14 cellular contexts compared by ENCODE assay signal in the genomic region with DNA sequence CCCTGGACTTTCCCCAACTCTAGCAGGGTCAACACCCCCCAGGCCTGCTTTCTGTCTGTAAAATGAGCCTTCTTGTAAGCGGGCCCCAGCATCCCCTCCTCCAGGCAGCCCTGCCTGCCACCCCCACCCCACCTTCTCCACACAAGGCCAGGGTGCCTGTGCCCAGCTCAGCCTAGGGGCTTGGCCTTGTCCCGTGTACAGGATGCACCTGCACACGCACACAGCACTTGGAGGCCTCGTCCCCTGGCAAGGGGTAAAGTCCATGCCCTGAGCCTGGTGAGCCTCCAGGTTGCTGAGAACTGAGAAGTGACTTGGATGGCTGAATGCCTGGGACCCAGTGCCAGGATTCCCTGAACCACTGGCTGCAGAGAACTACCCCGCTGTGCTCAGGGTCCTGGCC. TPM values are rescaled to one million over a fixed set of nuclear protein-coding genes. Genes with fewer than 3 reads are reported as not detected.
"Had no signal": no experiment of that assay in that cellular context is flagged by ENCODE, and none has a peak within 500 bp of the region (broad histone marks: within the 10 kb centered on the region; RNA-seq: fewer than 3 reads in every experiment).

No MANE protein-coding gene starts in this region.

- H3K9me3 ChIP-seq: colonic mucosa, gastrocnemius medialis, lower lobe of right lung, uterus had no signal

- DNase-seq: activated CD4-positive, alpha-beta T cell treated with anti-CD3 and anti-CD28 coated beads for 48 hours; activated naive CD4-positive, alpha-beta T cell treated with anti-CD3 and anti-CD28 coated beads for 36 hours; activated T-cell treated with anti-CD3 and anti-CD28 coated beads for 4 hours; colonic mucosa; effector CD8-positive, alpha-beta T cell; gastrocnemius medialis; kidney glomerular epithelial cell; lower lobe of right lung; uterus had no signal

- H3K4me3 ChIP-seq: colonic mucosa, gastrocnemius medialis, lower lobe of right lung, skin epidermis, uterus had no signal

- H3K27me3 ChIP-seq: colonic mucosa, uterus had no signal

- H3K9me3 Mint-ChIP-seq: activated naive CD4-positive, alpha-beta T cell treated with anti-CD3 and anti-CD28 coated beads for 36 hours; activated T-helper 17 cell treated with anti-CD3 and anti-CD28 coated beads, Interleukin-2, amount 50 U/mL, for 72 hours; mesothelial cell of epicardium; WTC11 had no signal

- H3K27ac Mint-ChIP-seq: activated naive CD4-positive, alpha-beta T cell treated with anti-CD3 and anti-CD28 coated beads for 36 hours; activated T-helper 17 cell treated with anti-CD3 and anti-CD28 coated beads, Interleukin-2, amount 50 U/mL, for 72 hours; mesothelial cell of epicardium; WTC11 had no signal

- H3K4me1 Mint-ChIP-seq: mesothelial cell of epicardium had no signal

- H3K27ac ChIP-seq: colonic mucosa, gastrocnemius medialis, lower lobe of right lung, skin epidermis, uterus had no signal

- H3K36me3 ChIP-seq: uterus had no signal

- H3K4me1 ChIP-seq: colonic mucosa had no signal

- ATAC-seq: activated T-helper 17 cell treated with anti-CD3 and anti-CD28 coated beads, Interleukin-2, amount 50 U/mL, for 72 hours; gastrocnemius medialis; WTC11 had no signal

- H3K4me3 Mint-ChIP-seq: activated naive CD4-positive, alpha-beta T cell treated with anti-CD3 and anti-CD28 coated beads for 36 hours; activated T-helper 17 cell treated with anti-CD3 and anti-CD28 coated beads, Interleukin-2, amount 50 U/mL, for 72 hours; WTC11 had no signal

RNA-seq across cellular contexts. Expression of a gene that starts 1.6 kb away (rescaled TPM):
- total RNA-seq: activated CD8-positive, alpha-beta memory T cell treated with anti-CD3 and anti-CD28 coated beads for 36 hours; activated naive CD4-positive, alpha-beta T cell treated with anti-CD3 and anti-CD28 coated beads for 36 hours; activated T-helper 17 cell treated with anti-CD3 and anti-CD28 coated beads, Interleukin-2, amount 50 U/mL, for 72 hours had no signal
